11 cellular contexts compared by ENCODE assay signal in the genomic region with DNA sequence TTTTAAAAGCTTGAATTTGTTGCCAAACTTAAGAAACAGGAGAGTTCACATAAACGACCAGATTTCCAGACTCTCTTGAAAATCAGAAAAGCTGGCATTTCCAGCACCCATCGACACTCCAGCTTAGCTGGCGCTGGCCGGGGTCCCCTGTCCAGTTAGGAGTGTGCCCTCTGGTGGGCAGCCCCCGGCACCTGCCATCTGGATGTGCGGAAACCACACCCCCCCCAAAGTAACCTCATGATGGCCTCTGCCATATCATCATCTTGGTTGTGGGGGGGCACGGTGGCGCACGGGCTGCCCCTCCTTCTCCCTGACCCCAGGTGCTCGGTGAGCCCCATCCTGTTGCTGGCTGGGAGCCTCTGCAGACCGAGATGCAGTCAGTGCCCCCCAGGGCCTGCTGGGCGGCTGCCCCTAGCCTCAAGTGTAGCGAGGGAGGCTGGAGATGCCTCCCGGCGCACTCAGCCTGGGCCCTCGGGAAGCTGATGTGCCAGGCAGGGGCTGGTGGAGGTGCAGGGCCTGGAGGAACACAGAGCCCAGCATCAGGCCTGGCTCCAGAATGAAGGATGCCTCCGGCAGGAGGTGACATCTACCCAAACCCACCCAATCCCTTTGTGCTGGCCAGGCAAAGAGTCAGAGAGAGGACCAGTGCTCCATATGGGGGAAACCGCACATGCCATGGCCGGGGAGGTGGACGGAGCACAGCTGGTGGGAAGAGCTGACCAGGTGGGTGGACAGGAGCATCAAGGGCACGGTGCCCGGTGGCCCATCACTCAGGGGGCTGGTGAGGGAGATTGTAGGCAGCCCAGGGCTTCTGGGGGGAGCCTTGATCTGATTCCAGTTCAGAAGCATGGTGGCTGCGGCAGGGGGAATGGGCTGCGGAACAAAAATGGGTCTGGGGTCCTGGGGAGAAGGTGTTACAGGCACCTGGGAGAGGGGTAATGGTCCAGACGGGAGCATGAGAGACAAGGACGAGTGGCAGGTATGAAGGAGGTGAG.
A peak's percentile ranks its signal among the peaks of the same experiment; 100 is the strongest.
DNase-seq lines count a peak whose midpoint lies in the region; ATAC-seq, FAIRE-seq and TF ChIP-seq lines count a peak whose summit lies in the region.
"Had no signal": no experiment of that assay in that cellular context is flagged by ENCODE, and none has a peak within 500 bp of the region (broad histone marks: within the 10 kb centered on the region; RNA-seq: fewer than 3 reads in every experiment).

No MANE protein-coding gene starts in this region.

- H3K9ac ChIP-seq in HCT116 (ENCODE audit: low read length) (no peak overlapping the region), colonic mucosa (ENCODE audit: low read depth in 2 of 2, low read length in 2 of 2) (peak overlapping the region in 1 of 2 donors; percentile 60), HepG2 (ENCODE audit: insufficient read depth, low read depth, low read length) (no peak overlapping the region)

- in situ Hi-C loops in HepG2 (cut with HindIII; ENCODE audit: extremely low pct_ligation_motif_present, low pct_unique_long_range_greater_than_20kb): no loop called here

- H2AFZ ChIP-seq in HCT116 (ENCODE audit: low read depth, low read length, poor library complexity, severe bottlenecking) (no peak overlapping the region), HepG2 (ENCODE audit: low read length) (no peak overlapping the region)

- RAD21 ChIA-PET in HCT116 (lab: Charles Lee; ENCODE audit: low non-redundant PET in 1 of 2, low total read pairs in 2 of 2, uncharacterized antibody in 2 of 2, unreplicated experiment in 2 of 2): no interaction called here

- H3K4me1 ChIP-seq in HCT116 (ENCODE audit: control insufficient read depth in 1 of 2, insufficient read depth in 2 of 2, low read length in 2 of 2): peaks cover 0 to 13% of the 10 kb centered on the region in 2 experiments; a peak in 2 of 4 replicates
- no peaks in the 10 kb centered on the region for H3K4me1 ChIP-seq in colonic mucosa
- peaks cover 22% of the 10 kb centered on the region for H3K4me1 ChIP-seq in HepG2 (ENCODE audit: insufficient read depth, low read length)
- H3K4me1 ChIP-seq in stomach: peaks cover 5 to 25% (median 18%) of the 10 kb centered on the region in 4 donors
- H3K4me1 ChIP-seq: pancreas had no signal

- no peak overlapping the region for H3K27ac ChIP-seq in HCT116 (ENCODE audit: low read depth, low read length)
- peak overlapping the region; percentile 50 for H3K27ac ChIP-seq in colonic mucosa
- H3K27ac ChIP-seq in HepG2 (ENCODE audit: extremely low read length, insufficient read depth, low read length): no peak overlapping the region
- H3K27ac ChIP-seq in stomach: peak overlapping the region; percentile 62 to 85 (median 79)
- H3K27ac ChIP-seq: epithelial cell of prostate had no signal

- peak; percentile 46; the same call in 1 of the 2 replicates for ATAC-seq in HCT116
- ATAC-seq in HepG2: no peak
- no peak for ATAC-seq in HG02973 (IDR thresholded peaks at IDR 0.05; ENCODE audit: unreplicated experiment)

- no peak for FAIRE-seq in HepG2 (lab: Jason Lieb, UNC)
- FAIRE-seq: pancreas had no signal

- BruUV-seq in HCT116 (replicated peaks; lab: Mats Ljungman, UMichigan) (no TSS peak), HepG2 (replicated peaks; lab: Mats Ljungman, UMichigan) (no TSS peak)

- H3K9me3 ChIP-seq in HCT116 (ENCODE audit: control insufficient read depth in 1 of 2, insufficient read depth in 1 of 2, low read depth in 1 of 2, low read length in 2 of 2): no peaks in the 10 kb centered on the region
- no peaks in the 10 kb centered on the region for H3K9me3 ChIP-seq in colonic mucosa
- H3K9me3 ChIP-seq in HepG2 (ENCODE audit: low read length): no peaks in the 10 kb centered on the region
- H3K9me3 ChIP-seq in stomach: no peaks in the 10 kb centered on the region
- H3K9me3 ChIP-seq: pancreas had no signal

- TF ChIP-seq EP300 in HepG2 (IDR thresholded peaks at IDR 0.05; ENCODE audit: low read depth in 2 of 2, low read length in 2 of 2) (no peak), HepG2 (CRISPR knock-in tag; IDR thresholded peaks at IDR 0.05; ENCODE audit: borderline replicate concordance) (no peak), stomach (IDR thresholded peaks at IDR 0.05) (no peak)

- H3K4me3 ChIP-seq in HCT116 (replicated peaks in 1 of 2; ENCODE audit: low read depth in 1 of 2, low read length in 2 of 2): no peak overlapping the region
- no peak overlapping the region for H3K4me3 ChIP-seq in colonic mucosa
- H3K4me3 ChIP-seq in HepG2 (replicated peaks in 1 of 3; ENCODE audit: insufficient read depth in 1 of 3, low read depth in 2 of 3, low read length in 3 of 3): no peak overlapping the region
- no peak overlapping the region for H3K4me3 ChIP-seq in stomach
- H3K4me3 ChIP-seq: pancreas had no signal

- no peaks in the 10 kb centered on the region for H3K36me3 ChIP-seq in HCT116 (ENCODE audit: control insufficient read depth in 1 of 2, insufficient read depth in 2 of 2, low read length in 2 of 2)
- H3K36me3 ChIP-seq in colonic mucosa: no peaks in the 10 kb centered on the region
- no peaks in the 10 kb centered on the region for H3K36me3 ChIP-seq in HepG2 (replicated peaks in 1 of 2; ENCODE audit: control insufficient read depth in 1 of 2, insufficient read depth in 2 of 2, low read length in 2 of 2)
- H3K36me3 ChIP-seq in stomach: no peaks in the 10 kb centered on the region
- H3K36me3 ChIP-seq: pancreas had no signal

- POLR2A ChIA-PET in HCT116 (lab: Charles Lee) (no interaction called here), HepG2 (lab: Yijun Ruan, JAX) (no interaction called here)

- H4K20me1 ChIP-seq in HCT116 (ENCODE audit: insufficient read depth): no peaks in the 10 kb centered on the region
- H4K20me1 ChIP-seq in HepG2 (ENCODE audit: insufficient read depth, low read length): no peaks in the 10 kb centered on the region

- no peak for TF ChIP-seq POLR2A in HCT116 (IDR thresholded peaks at IDR 0.05; ENCODE audit: borderline replicate concordance, extremely low read depth, insufficient read depth, insufficient read length)
- TF ChIP-seq POLR2A in HepG2 (IDR thresholded peaks at IDR 0.05; ENCODE audit: insufficient read depth in 1 of 2, low read depth in 2 of 2, low read length in 2 of 2): no peak
- no peak for TF ChIP-seq POLR2A in stomach (IDR thresholded peaks at IDR 0.05)

- no peak overlapping the region for H3K4me2 ChIP-seq in HCT116 (ENCODE audit: low read length)
- no peak overlapping the region for H3K4me2 ChIP-seq in HepG2 (ENCODE audit: low read depth, low read length)

- peak; percentile 20 to 39 (median 38); a peak in 5 of 6 replicates for TF ChIP-seq CTCF in HCT116 (IDR thresholded peaks at IDR 0.05 in 2 of 3, conservative IDR thresholded peaks at IDR 0.05 in 1 of 3; ENCODE audit: borderline replicate concordance in 1 of 3, insufficient read depth in 1 of 3, low read depth in 2 of 3, low read length in 2 of 3)
- TF ChIP-seq CTCF in colonic mucosa (IDR thresholded peaks at IDR 0.05): no peak
- TF ChIP-seq CTCF in HepG2 (CRISPR knock-in tag; IDR thresholded peaks at IDR 0.05): peak; percentile 54
- no peak for TF ChIP-seq CTCF in stomach (IDR thresholded peaks at IDR 0.05)

- intact Hi-C loops in HCT116 (cut with micrococcal nuclease): no loop called here
- intact Hi-C loops in colonic mucosa (cut with DNase I): no loop called here
- intact Hi-C loops in HepG2 (cut with micrococcal nuclease; ENCODE audit: unreplicated experiment): loop anchor here (5.0 kb wide), 1 partner anchor 218 kb away; no protein-coding TSS in a partner anchor
- intact Hi-C loops in stomach (cut with DNase I; ENCODE audit: low total_unique reads): no loop called here

- no peaks in the 10 kb centered on the region for H3K27me3 ChIP-seq in HCT116 (ENCODE audit: insufficient read depth, low read length)
- no peaks in the 10 kb centered on the region for H3K27me3 ChIP-seq in colonic mucosa
- no peaks in the 10 kb centered on the region; a peak in 2 of 5 replicates for H3K27me3 ChIP-seq in HepG2 (ENCODE audit: control insufficient read depth in 1 of 2, insufficient read depth in 2 of 2, low read length in 2 of 2)
- H3K27me3 ChIP-seq in stomach: no peaks in the 10 kb centered on the region
- H3K27me3 ChIP-seq: pancreas had no signal

- TF ChIP-seq RAD21 in HCT116 (IDR thresholded peaks at IDR 0.05; ENCODE audit: low read depth) (peak; percentile 24; the same call in 1 of the 2 replicates), HepG2 (CRISPR knock-in tag; IDR thresholded peaks at IDR 0.05) (0 out of 2 replicates have a peak, but pooled peaks have one; percentile 24)

- H3K79me2 ChIP-seq in HCT116 (ENCODE audit: insufficient read depth, low read length) (no peaks in the 10 kb centered on the region), HepG2 (ENCODE audit: insufficient read depth, low read length) (no peaks in the 10 kb centered on the region)

- CTCF ChIA-PET in HCT116 (lab: Charles Lee): no interaction called here
- CTCF ChIA-PET in HepG2 (lab: Yijun Ruan, JAX; ENCODE audit: low intra/inter-chr PET ratio, low total read pairs): interaction anchor here (1.1 to 1.3 kb wide), 3 partner anchors 108 to 109 kb away, joined by 3 to 4 read pairs (median 3); no protein-coding TSS in a partner anchor

- H3K9me2 ChIP-seq in HCT116 (ENCODE audit: insufficient read depth): no peaks in the 10 kb centered on the region

- DNase-seq in HCT116 (ENCODE audit: low read depth, low spot score) (no peak), colonic mucosa (no peak), HepG2 (ENCODE audit: low spot score) (no peak), stomach (no peak), COR-L47 (lab: John Stamatoyannopoulos, UW) (no peak), AML-193 (lab: John Stamatoyannopoulos, UW) (no peak), OCI-M2 (lab: John Stamatoyannopoulos, UW; ENCODE audit: unreplicated experiment) (no peak)
- DNase-seq: activated T-cell treated with anti-CD3 and anti-CD28 coated beads, Interleukin-2, amount 50 U/mL, for 1 hour had no signal

- 55% methylated on average over 22 of the region's 26 CpGs for WGBS in HepG2 (ENCODE audit: low lambda C conversion rate)
- 79 to 85% (median 85%) methylated on average over 24 to 26 of the region's 26 CpGs for WGBS in stomach, 5 donors

TF ChIP-seq in HCT116, 20 proteins besides CTCF, POLR2A, EP300 and RAD21 (continues in another document):
- TF ChIP-seq SIN3A (IDR thresholded peaks at IDR 0.05; ENCODE audit: low read depth): no peak

TF ChIP-seq in HepG2, 621 proteins besides CTCF, POLR2A, EP300 and RAD21 (continues in another document):
- TF ChIP-seq ZNF615 (CRISPR knock-in tag; IDR thresholded peaks at IDR 0.05; ENCODE audit: borderline replicate concordance) (no peak), PAF1 (CRISPR knock-in tag; IDR thresholded peaks at IDR 0.05) (no peak), HES4 (CRISPR knock-in tag; IDR thresholded peaks at IDR 0.05; ENCODE audit: borderline replicate concordance) (no peak), SIN3A (IDR thresholded peaks at IDR 0.05; ENCODE audit: borderline replicate concordance, low read depth, low read length) (no peak), ZNF337 (CRISPR knock-in tag; IDR thresholded peaks at IDR 0.05; ENCODE audit: borderline replicate concordance, low read depth) (no peak), DNMT3B (CRISPR knock-in tag; conservative IDR thresholded peaks at IDR 0.05) (no peak)
- TF ChIP-seq, protein P1, sequence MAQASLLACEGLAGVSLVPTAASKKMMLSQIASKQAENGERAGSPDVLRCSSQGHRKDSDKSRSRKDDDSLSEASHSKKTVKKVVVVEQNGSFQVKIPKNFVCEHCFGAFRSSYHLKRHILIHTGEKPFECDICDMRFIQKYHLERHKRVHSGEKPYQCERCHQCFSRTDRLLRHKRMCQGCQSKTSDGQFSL (CRISPR knock-in tag; IDR thresholded peaks at IDR 0.05): peak; percentile 57; the same call in 1 of the 2 replicates

Comparison
In these comparisons a context has a peak if more than half of its experiments do, and no peak if none do; other contexts are left out.
1. H3K27ac ChIP-seq: peak in colonic mucosa (single experiment) and stomach (5 of 5); none in HCT116 (single experiment) and HepG2 (single experiment).
2. CTCF ChIP-seq: peak in HCT116 (3 of 3) and HepG2 (single experiment); none in colonic mucosa (single experiment) and stomach (0 of 7).
3. Of the 20 proteins assayed by ChIP-seq in both HepG2 and HCT116: peak only in HepG2: none; only in HCT116: none; in both: CTCF and RAD21; in neither: 18.